ENCODE assay signal across 2 cellular contexts in genomic region chr14:85483652-85484051, GRCh38.
TF ChIP-seq lines count a peak whose summit lies in the region.

No MANE protein-coding gene starts in this region.

TF ChIP-seq in A549, 52 proteins besides CTCF, POLR2A, EP300 and RAD21:
- TF ChIP-seq MAFK (IDR thresholded peaks at IDR 0.05; ENCODE audit: partially characterized antibody) (peak; percentile 42), CHD4 (IDR thresholded peaks at IDR 0.05; ENCODE audit: borderline replicate concordance) (no peak)

TF ChIP-seq in IMR-90, 13 proteins besides CTCF, POLR2A, EP300 and RAD21:
- TF ChIP-seq USF2 (IDR thresholded peaks at IDR 0.05; ENCODE audit: low read depth, low read length) (no peak), MAFK (IDR thresholded peaks at IDR 0.05; ENCODE audit: low read depth, low read length) (0 out of 2 replicates have a peak, but pooled peaks have one; percentile 4), NFE2L2 (IDR thresholded peaks at IDR 0.05; ENCODE audit: low read depth, low read length) (no peak), BHLHE40 (IDR thresholded peaks at IDR 0.05; ENCODE audit: low read depth, low read length) (no peak), MXI1 (IDR thresholded peaks at IDR 0.05; ENCODE audit: borderline replicate concordance, low read depth, low read length) (no peak), FOS (IDR thresholded peaks at IDR 0.05; ENCODE audit: low read depth, low read length) (no peak), RFX5 (IDR thresholded peaks at IDR 0.05; ENCODE audit: low read depth, low read length) (no peak), CEBPB (IDR thresholded peaks at IDR 0.05; ENCODE audit: low read depth, low read length) (no peak)
